10 cellular contexts compared by ENCODE assay signal in genomic region chr2:102064679-102065674, GRCh38.
DNase-seq lines count a peak whose midpoint lies in the region; ATAC-seq, FAIRE-seq and TF ChIP-seq lines count a peak whose summit lies in the region.
"Had no signal": no experiment of that assay in that cellular context is flagged by ENCODE, and none has a peak within 500 bp of the region (broad histone marks: within the 10 kb centered on the region; RNA-seq: fewer than 3 reads in every experiment).

No MANE protein-coding gene starts in this region.

- BruUV-seq in HepG2 (replicated peaks; lab: Mats Ljungman, UMichigan) = no TSS peak

- peaks cover 7 to 33% of the 10 kb centered on the region in 2 donors for H3K27me3 Mint-ChIP-seq in effector memory CD8-positive, alpha-beta T cell
- H3K27me3 Mint-ChIP-seq in naive thymus-derived CD8-positive, alpha-beta T cell = peaks cover 0 to 2% (median 0%) of the 10 kb centered on the region in 5 donors

- intact Hi-C loops in body of pancreas (cut with DNase I) (no loop called here), HepG2 (cut with micrococcal nuclease; ENCODE audit: unreplicated experiment) (no loop called here)

- H3K36me3 ChIP-seq in body of pancreas (replicated peaks in 1 of 2; ENCODE audit: insufficient read depth in 1 of 2, low read depth in 2 of 2) (no peaks in the 10 kb centered on the region), HepG2 (replicated peaks in 1 of 2; ENCODE audit: control insufficient read depth in 1 of 2, insufficient read depth in 2 of 2, low read length in 2 of 2) (no peaks in the 10 kb centered on the region), subcutaneous abdominal adipose tissue (ENCODE audit: control insufficient read depth in 5 of 5, insufficient read depth in 5 of 5, low read length in 5 of 5) (no peaks in the 10 kb centered on the region)

- H3K4me1 ChIP-seq in body of pancreas (peaks cover 42% of the 10 kb centered on the region), HepG2 (ENCODE audit: insufficient read depth, low read length) (peaks cover 82% of the 10 kb centered on the region), subcutaneous abdominal adipose tissue (ENCODE audit: control insufficient read depth in 5 of 5, insufficient read depth in 5 of 5, low read length in 5 of 5) (peaks cover 11 to 70% (median 60%) of the 10 kb centered on the region in 5 donors)

- H3K27me3 ChIP-seq in body of pancreas (no peaks in the 10 kb centered on the region), HepG2 (ENCODE audit: control insufficient read depth in 1 of 2, insufficient read depth in 2 of 2, low read length in 2 of 2) (no peaks in the 10 kb centered on the region), subcutaneous abdominal adipose tissue (ENCODE audit: control insufficient read depth in 5 of 5, insufficient read depth in 4 of 5, low read length in 5 of 5) (no peaks in the 10 kb centered on the region)

- POLR2A ChIA-PET in HepG2 (lab: Yijun Ruan, JAX) = interaction anchor here (0.6 to 2.4 kb wide), 13 partner anchors 8 to 175 kb away, joined by 3 to 28 read pairs (median 7); partner anchors contain the start of gene IL1R1
- POLR2A ChIA-PET in naive thymus-derived CD8-positive, alpha-beta T cell (lab: Charles Lee) = no interaction called here

- ATAC-seq in body of pancreas = peak; percentile 22
- ATAC-seq in HepG2 = peak; percentile 63
- ATAC-seq in effector memory CD8-positive, alpha-beta T cell (replicated peaks) = no peak
- no peak for ATAC-seq in naive thymus-derived CD8-positive, alpha-beta T cell

- peaks cover 0 to 5% of the 10 kb centered on the region in 2 donors for H3K4me1 Mint-ChIP-seq in effector memory CD8-positive, alpha-beta T cell (ENCODE audit: low read depth in 2 of 2)
- H3K4me1 Mint-ChIP-seq in naive thymus-derived CD8-positive, alpha-beta T cell = peaks cover 2 to 10% (median 6%) of the 10 kb centered on the region in 4 donors

- no peak for TF ChIP-seq RAD21 in HepG2 (CRISPR knock-in tag; IDR thresholded peaks at IDR 0.05)

- TF ChIP-seq EP300 in HepG2 (IDR thresholded peaks at IDR 0.05; ENCODE audit: low read depth in 2 of 2, low read length in 2 of 2) (peak; percentile 40 to 79; a peak in 2 of 4 replicates), HepG2 (CRISPR knock-in tag; IDR thresholded peaks at IDR 0.05; ENCODE audit: borderline replicate concordance) (peak; percentile 73; the same call in 1 of the 2 replicates)

- peak; percentile 24 for DNase-seq in HT-29 (ENCODE audit: low spot score)
- DNase-seq in body of pancreas = no peak
- peak; percentile 86 for DNase-seq in HepG2 (ENCODE audit: low spot score)
- no peak for DNase-seq in effector memory CD8-positive, alpha-beta T cell
- DNase-seq in GM20000 (ENCODE audit: low spot score) = no peak
- no peak for DNase-seq in HuH-7 (ENCODE audit: low spot score)
- no peak for DNase-seq in naive thymus-derived CD8-positive, alpha-beta T cell
- DNase-seq: activated naive CD4-positive, alpha-beta T cell had no signal

- no peaks in the 10 kb centered on the region for H4K20me1 ChIP-seq in HepG2 (ENCODE audit: insufficient read depth, low read length)

- no peaks in the 10 kb centered on the region for H3K9me3 Mint-ChIP-seq in effector memory CD8-positive, alpha-beta T cell
- peaks cover 0 to 11% (median 0%) of the 10 kb centered on the region in 9 donors for H3K9me3 Mint-ChIP-seq in naive thymus-derived CD8-positive, alpha-beta T cell

- H3K27ac ChIP-seq in body of pancreas (peak overlapping the region; percentile 6 to 87 (median 74)), HepG2 (ENCODE audit: extremely low read length, insufficient read depth, low read length) (peak overlapping the region; percentile 71), subcutaneous abdominal adipose tissue (ENCODE audit: low read depth, low read length) (peak overlapping the region; percentile 100)
- H3K27ac ChIP-seq: KMS-11 had no signal

- H3K4me3 ChIP-seq in body of pancreas (no peak overlapping the region), HepG2 (replicated peaks in 1 of 3; ENCODE audit: insufficient read depth in 1 of 3, low read depth in 2 of 3, low read length in 3 of 3) (peak overlapping the region in 1 of 3 experiments; percentile 7; a peak in 1 of 6 replicates), subcutaneous abdominal adipose tissue (ENCODE audit: low read depth in 1 of 5, low read length in 5 of 5) (peak overlapping the region in 3 of 5 donors; percentile 6 to 30 (median 28))

- no peak for TF ChIP-seq POLR2A in body of pancreas (IDR thresholded peaks at IDR 0.05)
- no peak for TF ChIP-seq POLR2A in HepG2 (IDR thresholded peaks at IDR 0.05; ENCODE audit: insufficient read depth in 1 of 2, low read depth in 2 of 2, low read length in 2 of 2)

- FAIRE-seq in HepG2 (lab: Jason Lieb, UNC) = no peak

- peak overlapping the region; percentile 41 for H3K4me2 ChIP-seq in HepG2 (ENCODE audit: low read depth, low read length)
- H3K4me2 ChIP-seq: KMS-11 had no signal

- H3K27ac Mint-ChIP-seq in effector memory CD8-positive, alpha-beta T cell = no peak overlapping the region
- H3K27ac Mint-ChIP-seq in naive thymus-derived CD8-positive, alpha-beta T cell = peak overlapping the region in 2 of 10 donors; percentile 1 to 27

- H3K9me3 ChIP-seq in body of pancreas = no peaks in the 10 kb centered on the region
- peaks cover 21% of the 10 kb centered on the region for H3K9me3 ChIP-seq in HepG2 (ENCODE audit: low read length)
- H3K9me3 ChIP-seq in subcutaneous abdominal adipose tissue (ENCODE audit: control insufficient read depth in 5 of 5, low read length in 5 of 5) = no peaks in the 10 kb centered on the region

- H2AFZ ChIP-seq in HepG2 (ENCODE audit: low read length) = no peak overlapping the region

- no peaks in the 10 kb centered on the region for H3K79me2 ChIP-seq in HepG2 (ENCODE audit: insufficient read depth, low read length)

- H3K4me3 Mint-ChIP-seq in effector memory CD8-positive, alpha-beta T cell = no peak overlapping the region
- no peak overlapping the region for H3K4me3 Mint-ChIP-seq in naive thymus-derived CD8-positive, alpha-beta T cell

- in situ Hi-C loops in HepG2 (cut with HindIII; ENCODE audit: extremely low pct_ligation_motif_present, low pct_unique_long_range_greater_than_20kb) = no loop called here

- H3K9ac ChIP-seq in HepG2 (ENCODE audit: insufficient read depth, low read depth, low read length) = peak overlapping the region; percentile 46
- peak overlapping the region; percentile 50 to 67 (median 60) for H3K9ac ChIP-seq in subcutaneous abdominal adipose tissue (ENCODE audit: low read length in 5 of 5)
- H3K9ac ChIP-seq: KMS-11 had no signal

- TF ChIP-seq CTCF in body of pancreas (IDR thresholded peaks at IDR 0.05) (no peak), HepG2 (CRISPR knock-in tag; IDR thresholded peaks at IDR 0.05) (no peak), GM20000 (IDR thresholded peaks at IDR 0.05; ENCODE audit: extremely low read depth, missing control alignments) (no peak)

- WGBS in body of pancreas, 2 donors = 66 to 69% methylated on average over 17 of the region's 17 CpGs
- 79% methylated on average over 17 of the region's 17 CpGs for WGBS in HepG2 (ENCODE audit: low lambda C conversion rate)

- H3K36me3 Mint-ChIP-seq in effector memory CD8-positive, alpha-beta T cell (ENCODE audit: insufficient read depth) = peaks cover 9% of the 10 kb centered on the region
- peaks cover 0 to 8% (median 2%) of the 10 kb centered on the region in 3 donors for H3K36me3 Mint-ChIP-seq in naive thymus-derived CD8-positive, alpha-beta T cell

- CTCF ChIA-PET in HepG2 (lab: Yijun Ruan, JAX; ENCODE audit: low intra/inter-chr PET ratio, low total read pairs) = no interaction called here

TF ChIP-seq in HepG2, 621 proteins besides CTCF, POLR2A, EP300 and RAD21 (continues in another document):
- TF ChIP-seq ESRRA (CRISPR knock-in tag; IDR thresholded peaks at IDR 0.05; ENCODE audit: low read depth) = no peak
- TF ChIP-seq ARHGAP35 (CRISPR knock-in tag; IDR thresholded peaks at IDR 0.05; ENCODE audit: borderline replicate concordance) = 0 out of 2 replicates have a peak, but pooled peaks have one; percentile 9
- TF ChIP-seq IKZF1 (IDR thresholded peaks at IDR 0.05) = no peak
- no peak for TF ChIP-seq ZNF546 (CRISPR knock-in tag; conservative IDR thresholded peaks at IDR 0.05)
- no peak for TF ChIP-seq PTBP1 (IDR thresholded peaks at IDR 0.05; ENCODE audit: low read depth, low read length, poor library complexity, severe bottlenecking)
- no peak for TF ChIP-seq KLF13 (CRISPR knock-in tag; IDR thresholded peaks at IDR 0.05)
- TF ChIP-seq MXD3 (CRISPR knock-in tag; IDR thresholded peaks at IDR 0.05) = no peak
- no peak for TF ChIP-seq ZNF75D (CRISPR knock-in tag; IDR thresholded peaks at IDR 0.05; ENCODE audit: borderline replicate concordance)
- peak; percentile 58 for TF ChIP-seq ZMYM4 (CRISPR knock-in tag; IDR thresholded peaks at IDR 0.05)
- no peak for TF ChIP-seq ZNF776 (CRISPR knock-in tag; IDR thresholded peaks at IDR 0.05)
- TF ChIP-seq IRX3 (CRISPR knock-in tag; IDR thresholded peaks at IDR 0.05; ENCODE audit: borderline replicate concordance, low read depth) = no peak

Comparison
In these comparisons a context has a peak if more than half of its experiments do, and no peak if none do; other contexts are left out.
1. DNase-seq: peak in HT-29 (single experiment) and HepG2 (single experiment); none in body of pancreas (0 of 4), effector memory CD8-positive, alpha-beta T cell (0 of 3), GM20000 (single experiment), HuH-7 (single experiment) and naive thymus-derived CD8-positive, alpha-beta T cell (0 of 10).
2. ATAC-seq: peak in body of pancreas (single experiment) and HepG2 (single experiment); none in effector memory CD8-positive, alpha-beta T cell (single experiment) and naive thymus-derived CD8-positive, alpha-beta T cell (0 of 2).
3. H3K4me3 ChIP-seq: peak in subcutaneous abdominal adipose tissue (3 of 5); none in body of pancreas (0 of 2).
4. Peak in every context shown above with its lines, with median percentiles within 50 percentile points of each other: H3K27ac ChIP-seq.